ENCODE assay signal across 32 cellular contexts in genomic region chr20:5203380-5203779, GRCh38.
"Had no signal": no experiment of that assay in that cellular context is flagged by ENCODE, and none has a peak within 500 bp of the region (broad histone marks: within the 10 kb centered on the region; RNA-seq: fewer than 3 reads in every experiment).

No MANE protein-coding gene starts in this region.

- H3K9me3 Mint-ChIP-seq: activated B cell treated with CpG ODN at 0.5 μM for 24 hours; activated CD8-positive, alpha-beta T cell treated with anti-CD3 and anti-CD28 coated beads for 36 hours; activated T-cell treated with anti-CD3 and anti-CD28 coated beads, Interleukin-2, amount 50 U/mL, for 4 hours; activated T-helper 17 cell treated with anti-CD3 and anti-CD28 coated beads, Interleukin-2, amount 50 U/mL, for 72 hours; central memory CD8-positive, alpha-beta T cell; effector memory CD8-positive, alpha-beta T cell; T-helper 1 cell treated with Interleukin-12 subunit alpha and Interleukin-12 subunit beta and Interleukin-4 antibody, amounts not matched to agents 30 μg/mL and 1 μg/mL, for 36 hours; T-helper 2 cell treated with Interferon-gamma antibody and Interleukin-4, amounts not matched to agents 5 μg/mL and 100 μg/mL, for 36 hours had no signal

- H3K4me3 Mint-ChIP-seq: activated B cell treated with CpG ODN at 0.5 μM for 24 hours; activated CD8-positive, alpha-beta T cell treated with anti-CD3 and anti-CD28 coated beads for 36 hours; activated naive CD8-positive, alpha-beta T cell; activated T-cell treated with anti-CD3 and anti-CD28 coated beads, Interleukin-2, amount 50 U/mL, for 4 hours; activated T-helper 17 cell treated with anti-CD3 and anti-CD28 coated beads, Interleukin-2, amount 50 U/mL, for 72 hours; central memory CD8-positive, alpha-beta T cell; effector memory CD8-positive, alpha-beta T cell; T-helper 1 cell treated with Interleukin-12 subunit alpha and Interleukin-12 subunit beta and Interleukin-4 antibody, amounts not matched to agents 30 μg/mL and 1 μg/mL, for 36 hours; T-helper 2 cell treated with Interferon-gamma antibody and Interleukin-4, amounts not matched to agents 5 μg/mL and 100 μg/mL, for 36 hours had no signal

- H3K27me3 Mint-ChIP-seq: activated B cell treated with CpG ODN at 0.5 μM for 24 hours; activated CD8-positive, alpha-beta T cell treated with anti-CD3 and anti-CD28 coated beads for 36 hours; activated naive CD8-positive, alpha-beta T cell; activated T-helper 17 cell treated with anti-CD3 and anti-CD28 coated beads, Interleukin-2, amount 50 U/mL, for 72 hours; central memory CD8-positive, alpha-beta T cell; effector memory CD8-positive, alpha-beta T cell had no signal

- ATAC-seq: activated CD4-positive, CD25-positive, alpha-beta regulatory T cell treated with anti-CD3 and anti-CD28 coated beads, Interleukin-2, amount 50 U/mL, for 24 hours; activated CD8-positive, alpha-beta T cell treated with anti-CD3 and anti-CD28 coated beads for 36 hours; activated T-cell treated with anti-CD3 and anti-CD28 coated beads, Interleukin-2, amount 50 U/mL, for 4 hours; activated T-helper 17 cell treated with anti-CD3 and anti-CD28 coated beads, Interleukin-2, amount 50 U/mL, for 72 hours; effector memory CD8-positive, alpha-beta T cell; foreskin keratinocyte; gastrocnemius medialis had no signal

- H3K4me3 ChIP-seq: esophagus muscularis mucosa, gastrocnemius medialis, heart left ventricle had no signal

- H3K9me3 ChIP-seq: esophagus muscularis mucosa, gastrocnemius medialis, heart left ventricle had no signal

- H3K36me3 Mint-ChIP-seq: activated naive CD8-positive, alpha-beta T cell had no signal

- H3K4me1 ChIP-seq: foreskin keratinocyte had no signal

- DNase-seq: activated B cell treated with CpG ODN at 0.5 μM for 24 hours; activated CD4-positive, alpha-beta T cell treated with anti-CD3 and anti-CD28 coated beads for 48 hours; activated CD4-positive, alpha-beta T cell treated with anti-CD3 and anti-CD28 coated beads, Interleukin-2, amount 50 U/mL, for 1 hour; activated CD4-positive, alpha-beta T cell treated with anti-CD3 and anti-CD28 coated beads, Interleukin-2, amount 50 U/mL, for 48 hours; activated CD8-positive, alpha-beta memory T cell treated with anti-CD3 and anti-CD28 coated beads for 24 hours; activated CD8-positive, alpha-beta T cell treated with anti-CD3 and anti-CD28 coated beads for 36 hours; activated effector memory CD4-positive, alpha-beta T cell treated with Interleukin-2 at 50 U/mL for 16 hours; activated gamma-delta T cell treated with Interleukin-2 at 50 U/mL for 16 hours; activated naive CD4-positive, alpha-beta T cell treated with anti-CD3 and anti-CD28 coated beads, Interleukin-2, amount 50 U/mL, for 16 hours; activated naive CD4-positive, alpha-beta T cell treated with Interleukin-2 at 50 U/mL for 16 hours; activated T-cell treated with anti-CD3 and anti-CD28 coated beads, Interleukin-2, amount 50 U/mL, for 4 hours; amniotic stem cell; anterior cingulate cortex; brain microvascular endothelial cell; cortex of kidney; dermis blood vessel endothelial cell; effector CD4-positive, alpha-beta T cell; effector memory CD8-positive, alpha-beta T cell; erythroblast; foreskin keratinocyte; gastrocnemius medialis; glutamatergic neuron; heart left ventricle; T1000; WERI-Rb-1 had no signal

- H3K36me3 ChIP-seq: gastrocnemius medialis, WERI-Rb-1 had no signal

- H3K27ac Mint-ChIP-seq: activated B cell treated with CpG ODN at 0.5 μM for 24 hours; activated CD8-positive, alpha-beta T cell treated with anti-CD3 and anti-CD28 coated beads for 36 hours; activated naive CD8-positive, alpha-beta T cell; activated T-helper 17 cell treated with anti-CD3 and anti-CD28 coated beads, Interleukin-2, amount 50 U/mL, for 72 hours; effector memory CD8-positive, alpha-beta T cell; T-helper 1 cell treated with Interleukin-12 subunit alpha and Interleukin-12 subunit beta and Interleukin-4 antibody, amounts not matched to agents 30 μg/mL and 1 μg/mL, for 36 hours; T-helper 2 cell treated with Interferon-gamma antibody and Interleukin-4, amounts not matched to agents 5 μg/mL and 100 μg/mL, for 36 hours had no signal

- H3K27me3 ChIP-seq: brain microvascular endothelial cell, esophagus muscularis mucosa, foreskin keratinocyte, gastrocnemius medialis, heart left ventricle had no signal

- H3K27ac ChIP-seq: brain microvascular endothelial cell, esophagus muscularis mucosa, foreskin keratinocyte, gastrocnemius medialis, WERI-Rb-1 had no signal

- H3K4me1 Mint-ChIP-seq: activated B cell treated with CpG ODN at 0.5 μM for 24 hours; activated T-helper 17 cell treated with anti-CD3 and anti-CD28 coated beads, Interleukin-2, amount 50 U/mL, for 72 hours had no signal
